8 cellular contexts compared by ENCODE assay signal in genomic region chr3:40317061-40317676, GRCh38. TPM values are rescaled to one million over a fixed set of nuclear protein-coding genes. Genes with fewer than 3 reads are reported as not detected.
DNase-seq lines count a peak whose midpoint lies in the region; ATAC-seq, FAIRE-seq and TF ChIP-seq lines count a peak whose summit lies in the region.

No MANE protein-coding gene starts in this region.

- peak; percentile 86 for TF ChIP-seq RAD21 in IMR-90 (IDR thresholded peaks at IDR 0.05; ENCODE audit: low read length)

- intact Hi-C loops in IMR-90 (cut with micrococcal nuclease) (loop anchor here (1.0 to 10.0 kb wide), 5 partner anchors 125 to 870 kb away; no protein-coding TSS in a partner anchor), Panc1 (cut with micrococcal nuclease; ENCODE audit: unreplicated experiment) (loop anchor here (1.0 kb wide), 1 partner anchor 125 kb away; no protein-coding TSS in a partner anchor)

- POLR2A ChIA-PET in IMR-90 (lab: Charles Lee; ENCODE audit: unreplicated experiment) (no interaction called here), Panc1 (lab: Charles Lee) (no interaction called here)

- H3K4me3 ChIP-seq in IMR-90 (ENCODE audit: insufficient read depth, low read depth, low read length) (no peak overlapping the region), Panc1 (ENCODE audit: low read depth in 2 of 2, low read length in 2 of 2) (no peak overlapping the region), astrocyte (ENCODE audit: insufficient read depth, low read depth, low read length) (no peak overlapping the region)

- no CpG with 5 or more reads among the region's 5 CpGs for WGBS in IMR-90 (ENCODE audit: extremely low coverage in 2 of 2, insufficient read length in 1 of 2), 2 experiments

- peaks cover 4% of the 10 kb centered on the region for H3K4me1 Mint-ChIP-seq in astrocyte (ENCODE audit: low read depth, unreplicated experiment)

- H3K9me3 Mint-ChIP-seq in astrocyte (ENCODE audit: unreplicated experiment) = no peaks in the 10 kb centered on the region

- no peaks in the 10 kb centered on the region for H3K27me3 Mint-ChIP-seq in astrocyte (ENCODE audit: low read depth, unreplicated experiment)

- no peak overlapping the region for H2AK9ac ChIP-seq in IMR-90 (replicated peaks; ENCODE audit: low read depth, low read length, poor library complexity)

- no peaks in the 10 kb centered on the region for H4K20me1 ChIP-seq in IMR-90 (ENCODE audit: insufficient read depth, low read length)
- no peaks in the 10 kb centered on the region for H4K20me1 ChIP-seq in astrocyte (ENCODE audit: insufficient read depth, low read length)

- H2AK5ac ChIP-seq in IMR-90 (ENCODE audit: low read depth, low read length) = no peak overlapping the region

- BruUV-seq in IMR-90 (replicated peaks; lab: Mats Ljungman, UMichigan) = no TSS peak
- BruUV-seq in Panc1 (replicated peaks; lab: Mats Ljungman, UMichigan) = no TSS peak

- no peak for TF ChIP-seq POLR2A in IMR-90 (IDR thresholded peaks at IDR 0.05; ENCODE audit: low read depth, low read length)

- H3K79me1 ChIP-seq in IMR-90 (ENCODE audit: low read depth in 1 of 2, low read length in 2 of 2) = 0 out of 4 replicates have a peak, but pooled peaks cover 0 to 10% of the 10 kb centered on the region in 2 experiments

- H3K18ac ChIP-seq in IMR-90 (ENCODE audit: low read depth, low read length) = no peak overlapping the region

- H3K27ac ChIP-seq in IMR-90 (ENCODE audit: insufficient read depth, low read length) (no peak overlapping the region), Panc1 (ENCODE audit: low read length) (no peak overlapping the region), astrocyte (ENCODE audit: low read depth, low read length) (no peak overlapping the region)

- H3K9me1 ChIP-seq in IMR-90 (ENCODE audit: insufficient read depth, low read length) = peaks cover 5% of the 10 kb centered on the region; the same call in 1 of the 2 replicates

- H2BK20ac ChIP-seq in IMR-90 (ENCODE audit: low read depth, low read length) = no peak overlapping the region

- TF ChIP-seq CTCF in IMR-90 (conservative IDR thresholded peaks at IDR 0.05; ENCODE audit: low read depth, low read length) (peak; percentile 88), Panc1 (IDR thresholded peaks at IDR 0.05) (peak; percentile 78), astrocyte (IDR thresholded peaks at IDR 0.05; ENCODE audit: insufficient read depth, low read depth, low read length) (peak; percentile 88)

- ATAC-seq in GM21423 (IDR thresholded peaks at IDR 0.05; ENCODE audit: unreplicated experiment) (peak; percentile 77), IMR-90 (ENCODE audit: low read depth) (peak; percentile 79), Panc1 (peak; percentile 85)

- peak; percentile 32 for FAIRE-seq in astrocyte (lab: Jason Lieb, UNC)

- H3K27me3 ChIP-seq in IMR-90 (ENCODE audit: control insufficient read depth, insufficient read depth, low read length) (0 out of 2 replicates have a peak, but pooled peaks cover 2% of the 10 kb centered on the region), Panc1 (ENCODE audit: control insufficient read depth, insufficient read depth, low read length) (no peaks in the 10 kb centered on the region), astrocyte (ENCODE audit: insufficient read depth, low read length) (no peaks in the 10 kb centered on the region)

- H2AFZ ChIP-seq in IMR-90 (replicated peaks; ENCODE audit: low read length, poor library complexity) (no peak overlapping the region), astrocyte (ENCODE audit: low read depth, low read length) (no peak overlapping the region)

- no peak overlapping the region for H2BK5ac ChIP-seq in IMR-90 (ENCODE audit: low read depth, low read length, poor library complexity, severe bottlenecking)

- no peak overlapping the region for H3K4me3 Mint-ChIP-seq in astrocyte (ENCODE audit: unreplicated experiment)

- peaks cover 10% of the 10 kb centered on the region for H3K36me3 Mint-ChIP-seq in astrocyte (ENCODE audit: low read depth, unreplicated experiment)

- no peak overlapping the region for H4K5ac ChIP-seq in IMR-90 (ENCODE audit: low read depth, low read length)

- H2BK120ac ChIP-seq in IMR-90 (ENCODE audit: low read depth, low read length) = no peak overlapping the region

- no peak overlapping the region for H3K4ac ChIP-seq in IMR-90 (ENCODE audit: low read depth, low read length)

- dilution Hi-C loops in IMR-90 (cut with HindIII; ENCODE audit: low sequenced_read_pairs, unreplicated experiment) = no loop called here

- no peak overlapping the region for H3K23ac ChIP-seq in IMR-90 (ENCODE audit: low read depth, low read length)

- in situ Hi-C loops in IMR-90 (cut with MboI; ENCODE audit: low sequenced_read_pairs) (loop anchor here (5.0 kb wide), 1 partner anchor 125 kb away; no protein-coding TSS in a partner anchor), Panc1 (cut with HindIII; ENCODE audit: low pct_unique_long_range_greater_than_20kb, low sequenced_read_pairs) (no loop called here)

- no peaks in the 10 kb centered on the region for H3K9me3 ChIP-seq in IMR-90 (ENCODE audit: control insufficient read depth, insufficient read depth, low read length)
- H3K9me3 ChIP-seq in Panc1 (ENCODE audit: control insufficient read depth, insufficient read depth, low read depth, low read length) = no peaks in the 10 kb centered on the region
- no peaks in the 10 kb centered on the region for H3K9me3 ChIP-seq in astrocyte (ENCODE audit: insufficient read depth, low read depth, low read length)

- H3K36me3 ChIP-seq in IMR-90 (ENCODE audit: control insufficient read depth, insufficient read depth, low read length) = peaks cover 12% of the 10 kb centered on the region
- peaks cover 4% of the 10 kb centered on the region; the same call in 1 of the 2 replicates for H3K36me3 ChIP-seq in Panc1 (ENCODE audit: control insufficient read depth, insufficient read depth, low read length)
- peaks cover 13% of the 10 kb centered on the region for H3K36me3 ChIP-seq in astrocyte (ENCODE audit: insufficient read depth, low read length)

- CTCF ChIA-PET in IMR-90 (lab: Yijun Ruan, JAX) = interaction anchor here (0.6 to 5.8 kb wide), 12 partner anchors 8 to 784 kb away, joined by 3 to 55 read pairs (median 3); partner anchors contain the start of gene EIF1B
- CTCF ChIA-PET in Panc1 (lab: Charles Lee) = interaction anchor here (0.7 to 2.1 kb wide), 2 partner anchors 8 to 126 kb away, joined by 3 to 9 read pairs; no protein-coding TSS in a partner anchor

- DNase-seq in NCI-H146 (lab: John Stamatoyannopoulos, UW) = peak; percentile 48
- no peak for DNase-seq in NCI-H146 treated with DMSO at 0.1 percent for 48 hours (lab: John Stamatoyannopoulos, UW; ENCODE audit: unreplicated experiment)
- DNase-seq in IMR-90 = peak; percentile 71
- peak; percentile 39 for DNase-seq in Panc1 (ENCODE audit: low read depth, low spot score)
- DNase-seq in astrocyte (ENCODE audit: low read depth) = peak; percentile 36
- peak; percentile 49 for DNase-seq in iPS-NIHi7 (ENCODE audit: extremely low spot score)
- peak; percentile 11 for DNase-seq in stimulated activated CD4-positive, alpha-beta T cell treated with anti-CD3 and anti-CD28 coated beads, Interleukin-4, amount 100 ng/mL, for 1 hour

- no peak overlapping the region for H3K9ac ChIP-seq in IMR-90 (ENCODE audit: low read depth, low read length)
- H3K9ac ChIP-seq in astrocyte (ENCODE audit: low read length) = no peak overlapping the region

- H3K4me2 ChIP-seq in IMR-90 (ENCODE audit: low read depth, low read length) = no peak overlapping the region
- no peak overlapping the region for H3K4me2 ChIP-seq in astrocyte (ENCODE audit: low read length)

- no peaks in the 10 kb centered on the region for H3K79me2 ChIP-seq in astrocyte (ENCODE audit: insufficient read depth, low read length)

- H3K56ac ChIP-seq in IMR-90 (ENCODE audit: extremely low read depth, insufficient read depth, low read length) = no peak overlapping the region

- no peak overlapping the region for H2BK15ac ChIP-seq in IMR-90 (ENCODE audit: low read depth, low read length)

- H4K91ac ChIP-seq in IMR-90 (ENCODE audit: insufficient read depth, low read depth, low read length) = no peak overlapping the region

- H3K27ac Mint-ChIP-seq in astrocyte (ENCODE audit: unreplicated experiment) = no peak overlapping the region

- no peak overlapping the region for H3K14ac ChIP-seq in IMR-90 (replicated peaks; ENCODE audit: low read depth, low read length)

- no peak overlapping the region for H4K8ac ChIP-seq in IMR-90 (ENCODE audit: low read depth in 2 of 2, low read length in 2 of 2)

- H3K4me1 ChIP-seq in IMR-90 (ENCODE audit: control insufficient read depth, insufficient read depth, low read length) (no peaks in the 10 kb centered on the region), Panc1 (ENCODE audit: control insufficient read depth, insufficient read depth, low read length) (no peaks in the 10 kb centered on the region), astrocyte (ENCODE audit: insufficient read depth, low read length) (no peaks in the 10 kb centered on the region)

TF ChIP-seq in IMR-90, 13 proteins besides CTCF, POLR2A, EP300 and RAD21 (continues in another document):
- no peak for TF ChIP-seq MXI1 (IDR thresholded peaks at IDR 0.05; ENCODE audit: borderline replicate concordance, low read depth, low read length)
- TF ChIP-seq BHLHE40 (IDR thresholded peaks at IDR 0.05; ENCODE audit: low read depth, low read length) = no peak
- no peak for TF ChIP-seq CHD1 (IDR thresholded peaks at IDR 0.05; ENCODE audit: low read depth, low read length)
- no peak for TF ChIP-seq RCOR1 (IDR thresholded peaks at IDR 0.05; ENCODE audit: insufficient replicate concordance, low read length)
- no peak for TF ChIP-seq USF2 (IDR thresholded peaks at IDR 0.05; ENCODE audit: low read depth, low read length)

RNA-seq across cellular contexts. Expression of gene EIF1B, which starts 7.7 kb away (rescaled TPM):
- total RNA-seq in IMR-90 (2012; rRNA removed) = 11.3 and 14.2 TPM in 2 replicates
- 20.9 and 25.9 TPM in 2 replicates for polyA plus RNA-seq in IMR-90 (2012; rRNA removed)
- 3.0 and 8.3 TPM in 2 replicates for polyA plus RNA-seq in IMR-90 (2012; cell fraction: cytosol; rRNA removed)
- polyA plus RNA-seq in IMR-90 (2012; cell fraction: nucleus; rRNA removed; ENCODE audit: low replicate concordance) = 6.3 and 22.6 TPM in 2 replicates
- 25.0 TPM for total RNA-seq in Panc1 (2021; ENCODE audit: unreplicated experiment)
- 14.3 TPM for polyA plus RNA-seq in Panc1 (2012; ENCODE audit: insufficient read length)
- total RNA-seq in astrocyte = 59.3 and 62.5 TPM in 2 replicates
